Comparison of ENCODE assay signal across 24 cellular contexts in the genomic region with DNA sequence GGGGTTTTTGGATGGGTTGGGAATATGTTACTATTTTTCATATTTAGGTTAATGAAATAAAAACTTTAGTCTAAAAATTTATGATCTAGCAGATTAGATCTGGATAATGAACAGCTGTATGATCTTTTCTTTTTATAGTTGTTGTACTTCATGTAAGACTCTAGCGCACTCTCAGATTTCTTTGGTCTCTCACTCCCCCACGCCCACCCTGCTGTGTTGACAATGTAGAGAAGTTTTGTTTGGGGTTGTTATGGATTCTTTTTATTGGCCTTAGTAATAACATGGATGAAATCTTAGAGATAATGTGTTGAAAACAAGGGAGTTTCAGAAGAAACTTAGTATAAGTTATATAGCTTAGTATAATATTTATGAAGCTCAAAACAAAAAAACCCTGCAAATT. TPM values are rescaled to one million over a fixed set of nuclear protein-coding genes. Genes with fewer than 3 reads are reported as not detected.
DNase-seq lines count a peak whose midpoint lies in the region; ATAC-seq and TF ChIP-seq lines count a peak whose summit lies in the region.
"Had no signal": no experiment of that assay in that cellular context is flagged by ENCODE, and none has a peak within 500 bp of the region (broad histone marks: within the 10 kb centered on the region; RNA-seq: fewer than 3 reads in every experiment).

No MANE protein-coding gene starts in this region.

- H3K27me3 ChIP-seq in esophagus muscularis mucosa = peaks cover 0 to 5% (median 0%) of the 10 kb centered on the region in 4 donors
- H3K27me3 ChIP-seq: BE2C, BLaER1 had no signal

- no peaks in the 10 kb centered on the region for H3K4me1 ChIP-seq in esophagus muscularis mucosa
- H3K4me1 ChIP-seq: BE2C, BLaER1 had no signal

- no peak overlapping the region for H3K27ac Mint-ChIP-seq in osteocyte (ENCODE audit: unreplicated experiment)
- H3K27ac Mint-ChIP-seq: CD14-positive monocyte; CD4-positive, alpha-beta memory T cell; CD4-positive, CD25-positive, alpha-beta regulatory T cell had no signal

- H3K4me1 Mint-ChIP-seq in osteocyte (ENCODE audit: unreplicated experiment) = no peaks in the 10 kb centered on the region
- no peaks in the 10 kb centered on the region for H3K4me1 Mint-ChIP-seq in activated T-cell treated with anti-CD3 and anti-CD28 coated beads, Interleukin-2, amount 50 U/mL, for 4 hours (ENCODE audit: low read depth)
- H3K4me1 Mint-ChIP-seq: CD14-positive monocyte; CD4-positive, alpha-beta memory T cell; CD4-positive, CD25-positive, alpha-beta regulatory T cell; CD8-positive, alpha-beta memory T cell had no signal

- 88% methylated on average over 2 of the region's 2 CpGs for WGBS in esophagus muscularis mucosa

- no peaks in the 10 kb centered on the region for H3K36me3 Mint-ChIP-seq in osteocyte (ENCODE audit: unreplicated experiment)
- no peaks in the 10 kb centered on the region for H3K36me3 Mint-ChIP-seq in activated T-cell treated with anti-CD3 and anti-CD28 coated beads, Interleukin-2, amount 50 U/mL, for 4 hours (ENCODE audit: insufficient read depth)
- H3K36me3 Mint-ChIP-seq: CD14-positive monocyte; CD4-positive, alpha-beta memory T cell; CD4-positive, CD25-positive, alpha-beta regulatory T cell; CD8-positive, alpha-beta memory T cell had no signal

- TF ChIP-seq POLR2A in esophagus muscularis mucosa (IDR thresholded peaks at IDR 0.05; ENCODE audit: low read depth) = no peak

- no peak for TF ChIP-seq EP300 in esophagus muscularis mucosa (IDR thresholded peaks at IDR 0.05)

- H3K9me3 Mint-ChIP-seq in osteocyte (ENCODE audit: unreplicated experiment) = no peaks in the 10 kb centered on the region
- no peaks in the 10 kb centered on the region for H3K9me3 Mint-ChIP-seq in activated T-cell treated with anti-CD3 and anti-CD28 coated beads, Interleukin-2, amount 50 U/mL, for 4 hours
- H3K9me3 Mint-ChIP-seq: CD4-positive, alpha-beta memory T cell had no signal

- ATAC-seq in activated T-cell treated with anti-CD3 and anti-CD28 coated beads, Interleukin-2, amount 50 U/mL, for 4 hours = no peak
- ATAC-seq in GM18867 (IDR thresholded peaks at IDR 0.05; ENCODE audit: unreplicated experiment) = no peak
- ATAC-seq: GM12878 had no signal

- no peak overlapping the region for H3K27ac ChIP-seq in esophagus muscularis mucosa (replicated peaks in 1 of 4)
- H3K27ac ChIP-seq: BLaER1 had no signal

- H3K4me3 ChIP-seq in esophagus muscularis mucosa = no peak overlapping the region
- H3K4me3 ChIP-seq: BLaER1, GM12878 had no signal

- no peaks in the 10 kb centered on the region for H3K36me3 ChIP-seq in esophagus muscularis mucosa
- H3K36me3 ChIP-seq: BE2C, BLaER1 had no signal

- intact Hi-C loops in esophagus muscularis mucosa (cut with DNase I) = no loop called here

- H3K4me3 Mint-ChIP-seq in osteocyte (ENCODE audit: unreplicated experiment) = no peak overlapping the region
- H3K4me3 Mint-ChIP-seq in activated T-cell treated with anti-CD3 and anti-CD28 coated beads, Interleukin-2, amount 50 U/mL, for 4 hours = no peak overlapping the region
- H3K4me3 Mint-ChIP-seq: CD14-positive monocyte; CD4-positive, alpha-beta memory T cell; CD4-positive, CD25-positive, alpha-beta regulatory T cell; CD8-positive, alpha-beta memory T cell had no signal

- DNase-seq in esophagus muscularis mucosa (ENCODE audit: extremely low spot score) (peak; percentile 55), left kidney (ENCODE audit: low read depth, low spot score) (peak; percentile 80), osteocyte (ENCODE audit: extremely low spot score, unreplicated experiment) (peak; percentile 25), NCI-H2171 treated with DMSO at 0.1 percent for 48 hours (lab: John Stamatoyannopoulos, UW) (no peak), DMS79 (lab: John Stamatoyannopoulos, UW) (no peak)
- DNase-seq in activated T-cell treated with anti-CD3 and anti-CD28 coated beads, Interleukin-2, amount 50 U/mL, for 4 hours = no peak
- DNase-seq: 8988T; ACHN; BE2C; C1 segment of cervical spinal cord; CD4-positive, alpha-beta memory T cell; CD4-positive, CD25-positive, alpha-beta regulatory T cell; CD8-positive, alpha-beta memory T cell; COR-L47; DMS 273 treated with DMSO at 0.1 percent for 48 hours; DMS153; DMS53; DMS79 treated with DMSO at 0.1 percent for 48 hours; GDM1 had no signal

- H3K27me3 Mint-ChIP-seq in osteocyte (ENCODE audit: unreplicated experiment) = peaks cover 27% of the 10 kb centered on the region
- peaks cover 16% of the 10 kb centered on the region for H3K27me3 Mint-ChIP-seq in activated T-cell treated with anti-CD3 and anti-CD28 coated beads, Interleukin-2, amount 50 U/mL, for 4 hours (ENCODE audit: low read depth)

- no peak for TF ChIP-seq CTCF in esophagus muscularis mucosa (IDR thresholded peaks at IDR 0.05)
- no peak for TF ChIP-seq CTCF in osteocyte (IDR thresholded peaks at IDR 0.05)

- H3K9me3 ChIP-seq in esophagus muscularis mucosa = no peaks in the 10 kb centered on the region
- H3K9me3 ChIP-seq: BE2C, BLaER1 had no signal

RNA-seq across cellular contexts. Expression of gene KLF18, which starts 5.5 kb away (rescaled TPM):
- total RNA-seq in esophagus muscularis mucosa (not detected), osteocyte (not detected in 2 replicates)
- not detected for total RNA-seq in activated T-cell treated with anti-CD3 and anti-CD28 coated beads, Interleukin-2, amount 50 U/mL, for 4 hours
- total RNA-seq: A673; CD4-positive, alpha-beta memory T cell; CD4-positive, CD25-positive, alpha-beta regulatory T cell; CD8-positive, alpha-beta memory T cell; GM12878 had no signal

RNA-seq across cellular contexts. Expression of gene KLF17, which starts 17.3 kb away (rescaled TPM):
- 1 to 10 TPM in 2 of 4 donors, under 1 TPM in 2; 0.42 to 2.0 (median 1.1) TPM for total RNA-seq in esophagus muscularis mucosa
- not detected in 2 replicates for total RNA-seq in osteocyte
- total RNA-seq in activated T-cell treated with anti-CD3 and anti-CD28 coated beads, Interleukin-2, amount 50 U/mL, for 4 hours = not detected
- total RNA-seq: A673; CD4-positive, alpha-beta memory T cell; CD4-positive, CD25-positive, alpha-beta regulatory T cell; CD8-positive, alpha-beta memory T cell; GM12878 had no signal

Comparison
In these comparisons a context has a peak if more than half of its experiments do, and no peak if none do; other contexts are left out.
1. DNase-seq: peak in esophagus muscularis mucosa (single experiment), left kidney (single experiment) and osteocyte (single experiment); none in activated T-cell treated with anti-CD3 and anti-CD28 coated beads, Interleukin-2, amount 50 U/mL, for 4 hours (single experiment), NCI-H2171 treated with DMSO at 0.1 percent for 48 hours (single experiment) and DMS79 (single experiment).